ENCODE assay signal across 10 cellular contexts in genomic region chr6:108651781-108652227, GRCh38.
DNase-seq lines count a peak whose midpoint lies in the region; ATAC-seq and TF ChIP-seq lines count a peak whose summit lies in the region.
"Had no signal": no experiment of that assay in that cellular context is flagged by ENCODE, and none has a peak within 500 bp of the region (broad histone marks: within the 10 kb centered on the region; RNA-seq: fewer than 3 reads in every experiment).

No MANE protein-coding gene starts in this region.

- DNase-seq in GM04503 (ENCODE audit: low read depth) (peak; percentile 85), left cardiac atrium (peak; percentile 38), gastrocnemius medialis (peak; percentile 79 to 86), NK-92 (lab: John Stamatoyannopoulos, UW; ENCODE audit: unreplicated experiment) (no peak)
- DNase-seq: DND-41, NCI-H1048 had no signal

- peaks cover 0 to 9% of the 10 kb centered on the region in 2 donors for H3K36me3 ChIP-seq in gastrocnemius medialis

- intact Hi-C loops in left cardiac atrium (cut with DNase I): loop anchor here (5.0 to 10.0 kb wide), 3 partner anchors 55 to 90 kb away; partner anchors contain the start of gene FOXO3 (in 2 of the 2)
- intact Hi-C loops in gastrocnemius medialis (cut with DNase I; ENCODE audit: low total_unique reads): loop anchor here (1.0 to 10.0 kb wide), 3 partner anchors 35 to 1157 kb away; partner anchors contain the start of gene SOBP

- in situ Hi-C loops in gastrocnemius medialis (cut with MboI; ENCODE audit: low sequenced_read_pairs in 4 of 4): loop anchor here in 2 of 4 donors (25.0 kb wide), 2 partner anchors 90 to 435 kb away; partner anchors contain the start of genes CEP57L1 (in 1 of the 2), FOXO3 (in 1 of the 2) and SESN1 (in 1 of the 2)

- H3K27me3 ChIP-seq in gastrocnemius medialis: no peaks in the 10 kb centered on the region

- TF ChIP-seq POLR2A in gastrocnemius medialis (IDR thresholded peaks at IDR 0.05): peak; percentile 58 to 66

- H3K27ac ChIP-seq in angular gyrus (ENCODE audit: low read depth, low read length) (peak overlapping the region; percentile 25), gastrocnemius medialis (peak overlapping the region; percentile 89 to 94 (median 92))

- TF ChIP-seq CTCF in gastrocnemius medialis (IDR thresholded peaks at IDR 0.05 in 4 of 5, conservative IDR thresholded peaks at IDR 0.05 in 1 of 5): no peak

- peak; percentile 33 to 70 for ATAC-seq in left cardiac atrium
- peak; percentile 58 to 61 for ATAC-seq in gastrocnemius medialis
- ATAC-seq in HG03095 (IDR thresholded peaks at IDR 0.05; ENCODE audit: unreplicated experiment): no peak
- ATAC-seq in GM18858 (IDR thresholded peaks at IDR 0.05; ENCODE audit: unreplicated experiment): no peak
- ATAC-seq in activated CD4-positive, CD25-positive, alpha-beta regulatory T cell treated with anti-CD3 and anti-CD28 coated beads, Interleukin-2, amount 50 U/mL, for 24 hours: no peak

- no peaks in the 10 kb centered on the region for H3K9me3 ChIP-seq in gastrocnemius medialis

- peaks cover 94 to 95% of the 10 kb centered on the region in 2 donors for H3K4me1 ChIP-seq in gastrocnemius medialis

- H3K4me3 ChIP-seq in gastrocnemius medialis: peak overlapping the region in 1 of 4 donors; percentile 15

Comparison
In these comparisons a context has a peak if more than half of its experiments do, and no peak if none do; other contexts are left out.
1. ATAC-seq: peak in left cardiac atrium (2 of 2) and gastrocnemius medialis (2 of 2); none in HG03095 (single experiment), GM18858 (single experiment) and activated CD4-positive, CD25-positive, alpha-beta regulatory T cell treated with anti-CD3 and anti-CD28 coated beads, Interleukin-2, amount 50 U/mL, for 24 hours (0 of 2).